Comparison of ENCODE assay signal across 22 cellular contexts in the genomic region with DNA sequence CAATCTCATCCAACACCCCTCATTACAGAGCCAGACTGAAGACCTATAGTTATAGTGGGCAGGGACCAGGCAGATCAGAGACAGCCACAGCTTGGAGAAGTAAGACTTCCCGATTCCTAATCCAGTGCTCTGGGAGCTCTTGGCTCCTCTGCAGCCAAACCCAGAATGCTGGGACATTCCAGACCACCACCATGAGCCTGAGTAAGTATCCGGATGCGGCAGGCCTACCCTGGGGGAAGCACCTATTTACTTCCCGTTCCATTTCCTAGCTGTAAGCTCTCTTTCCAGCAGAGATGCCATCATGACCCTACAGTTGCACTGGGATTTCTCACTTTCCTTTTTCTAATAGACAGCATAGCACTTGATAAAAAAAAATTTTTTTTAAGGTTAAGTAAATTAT. TPM values are rescaled to one million over a fixed set of nuclear protein-coding genes. Genes with fewer than 3 reads are reported as not detected.
"Had no signal": no experiment of that assay in that cellular context is flagged by ENCODE, and none has a peak within 500 bp of the region (broad histone marks: within the 10 kb centered on the region; RNA-seq: fewer than 3 reads in every experiment).

No MANE protein-coding gene starts in this region.

- H3K36me3 Mint-ChIP-seq: naive thymus-derived CD4-positive, alpha-beta T cell had no signal

- H3K9me3 ChIP-seq: colonic mucosa, heart left ventricle, upper lobe of left lung, uterus had no signal

- H3K27me3 ChIP-seq: colonic mucosa, dorsolateral prefrontal cortex, heart left ventricle, upper lobe of left lung, uterus had no signal

- H3K4me3 Mint-ChIP-seq: naive thymus-derived CD4-positive, alpha-beta T cell; neural crest cell had no signal

- H3K4me1 Mint-ChIP-seq: neural crest cell had no signal

- H3K4me3 ChIP-seq: colonic mucosa, dorsolateral prefrontal cortex, heart left ventricle, upper lobe of left lung, uterus had no signal

- H3K36me3 ChIP-seq: colonic mucosa, upper lobe of left lung, uterus had no signal

- H3K27ac ChIP-seq: colonic mucosa, uterus had no signal

- H3K9me3 Mint-ChIP-seq: naive thymus-derived CD4-positive, alpha-beta T cell; neural crest cell had no signal

- DNase-seq: cerebellar nuclear complex; colonic mucosa; dorsolateral prefrontal cortex; effector CD8-positive, alpha-beta T cell; heart left ventricle; hippocampal formation; kidney glomerular epithelial cell; mesendoderm; naive thymus-derived CD4-positive, alpha-beta T cell; small intestine; stimulated activated CD4-positive, alpha-beta T cell treated with anti-CD3 and anti-CD28 coated beads, Interleukin-2, amount 100 ng/mL, for 48 hours; stimulated activated naive CD4-positive, alpha-beta T cell treated with Interleukin-2 at 50 U/mL for 16 hours; upper lobe of left lung; uterus had no signal

- H3K27ac Mint-ChIP-seq: naive thymus-derived CD4-positive, alpha-beta T cell had no signal

- ATAC-seq: esophagus mucosa; heart left ventricle; naive thymus-derived CD4-positive, alpha-beta T cell had no signal

- H3K4me1 ChIP-seq: colonic mucosa, uterus had no signal

RNA-seq across cellular contexts. Expression of gene CCL26, which starts 49.6 kb away (rescaled TPM):
- total RNA-seq: esophagus mucosa; frontal cortex; glomerular endothelial cell; lung microvascular endothelial cell; mononuclear cell; naive thymus-derived CD4-positive, alpha-beta T cell; neural crest cell; osteocyte; pulmonary artery endothelial cell; uterus had no signal
